Comparison of ENCODE assay signal across 8 cellular contexts in the genomic region with DNA sequence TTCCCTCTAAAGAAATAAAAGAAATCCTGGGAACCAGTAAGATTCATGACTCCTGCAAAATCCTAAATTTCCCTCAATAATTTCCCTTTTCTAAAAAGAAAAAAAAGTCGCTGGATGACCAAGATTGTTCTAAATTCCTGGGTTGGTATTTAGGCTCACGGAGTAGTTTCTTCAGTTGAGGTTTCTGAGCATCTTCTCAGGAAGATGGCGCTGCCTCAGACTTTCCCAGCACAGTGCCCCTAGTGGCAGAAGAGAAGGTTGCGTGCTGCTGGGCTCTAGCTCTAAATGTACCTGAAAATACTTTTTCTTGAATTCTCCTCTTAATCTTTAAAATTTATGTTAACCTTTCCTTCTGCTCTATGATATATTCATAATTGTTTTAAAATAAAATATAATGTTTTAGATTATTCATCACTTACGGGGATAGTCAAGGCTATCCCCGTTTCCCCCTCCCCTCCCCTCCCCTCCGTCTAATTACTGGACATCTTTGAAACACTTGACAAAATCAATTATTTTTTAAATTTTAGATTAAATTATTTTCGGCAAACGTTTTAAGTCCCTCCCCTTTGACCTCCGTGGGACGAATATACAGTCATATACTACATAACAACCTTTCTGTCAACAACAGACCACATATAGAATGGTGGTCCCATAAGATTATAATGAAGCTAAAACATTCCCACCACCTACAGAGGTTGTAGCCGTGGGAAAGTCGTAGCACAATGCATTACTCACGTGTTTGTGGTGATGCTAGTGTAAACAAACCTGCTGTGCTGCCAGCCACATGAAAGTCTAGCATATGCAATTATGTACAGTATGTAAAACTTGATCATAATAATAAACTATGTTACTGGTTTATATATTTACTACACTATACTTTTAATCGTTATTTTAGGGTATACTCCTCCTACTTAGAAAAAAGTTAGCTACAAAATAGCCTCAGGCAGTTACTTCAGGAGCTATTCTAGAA. TPM values are rescaled to one million over a fixed set of nuclear protein-coding genes. Genes with fewer than 3 reads are reported as not detected.
DNase-seq lines count a peak whose midpoint lies in the region; ATAC-seq, FAIRE-seq and TF ChIP-seq lines count a peak whose summit lies in the region.

No MANE protein-coding gene starts in this region.

- ATAC-seq in GM19351 (IDR thresholded peaks at IDR 0.05; ENCODE audit: unreplicated experiment) (peak; percentile 56), HG03521 (IDR thresholded peaks at IDR 0.05; ENCODE audit: unreplicated experiment) (no peak)

- H3K27ac ChIP-seq in small intestine (ENCODE audit: low read depth in 1 of 2, low read length in 1 of 2): no peak overlapping the region

- no peaks in the 10 kb centered on the region for H3K9me3 ChIP-seq in small intestine (ENCODE audit: control insufficient read depth, low read depth)

- no peaks in the 10 kb centered on the region for H3K36me3 ChIP-seq in small intestine (ENCODE audit: control insufficient read depth in 2 of 2, insufficient read depth in 2 of 2, low read length in 2 of 2)

- FAIRE-seq in small intestine (lab: Jason Lieb, UNC): no peak

- no peak overlapping the region for H3K4me3 ChIP-seq in fibroblast of mammary gland (ENCODE audit: control insufficient read depth, low read depth, low read length)
- no peak overlapping the region for H3K4me3 ChIP-seq in small intestine (ENCODE audit: low read depth in 1 of 2, low read length in 2 of 2)

- H3K4me1 ChIP-seq in small intestine (ENCODE audit: control insufficient read depth in 2 of 2, insufficient read depth in 1 of 2, low read depth in 1 of 2, low read length in 1 of 2): peaks cover 0 to 9% of the 10 kb centered on the region in 2 donors

- no peaks in the 10 kb centered on the region for H3K27me3 ChIP-seq in small intestine (ENCODE audit: control insufficient read depth in 2 of 2, insufficient read depth in 2 of 2, low read length in 2 of 2)

- peak; percentile 61 for DNase-seq in CD1c-positive myeloid dendritic cell (ENCODE audit: extremely low spot score)
- peak; percentile 53 for DNase-seq in NOMO-1 treated with DMSO at 0.1 percent for 48 hours (lab: John Stamatoyannopoulos, UW; ENCODE audit: unreplicated experiment)
- DNase-seq in activated T-cell treated with anti-CD3 and anti-CD28 coated beads for 1 hour (ENCODE audit: low read depth): peak; percentile 46
- DNase-seq in fibroblast of mammary gland (ENCODE audit: low read depth): peak; percentile 57
- peak; percentile 42 for DNase-seq in small intestine
- no peak for DNase-seq in glomerular visceral epithelial cell (ENCODE audit: extremely low spot score)

- 62 to 72% (median 69%) methylated on average over 15 of the region's 15 CpGs for WGBS in small intestine, 3 donors

- peak; percentile 95 for TF ChIP-seq CTCF in fibroblast of mammary gland (conservative IDR thresholded peaks at IDR 0.05; ENCODE audit: control insufficient read depth, insufficient read depth, low read depth, low read length)

RNA-seq across cellular contexts. Expression of gene GATB, which starts 41.0 kb away (rescaled TPM):
- polyA plus RNA-seq in small intestine: 10 to 100 TPM; 10.5 to 17.0 (median 16.5) TPM
